Comparison of ENCODE assay signal across 1 cellular context in the genomic region with DNA sequence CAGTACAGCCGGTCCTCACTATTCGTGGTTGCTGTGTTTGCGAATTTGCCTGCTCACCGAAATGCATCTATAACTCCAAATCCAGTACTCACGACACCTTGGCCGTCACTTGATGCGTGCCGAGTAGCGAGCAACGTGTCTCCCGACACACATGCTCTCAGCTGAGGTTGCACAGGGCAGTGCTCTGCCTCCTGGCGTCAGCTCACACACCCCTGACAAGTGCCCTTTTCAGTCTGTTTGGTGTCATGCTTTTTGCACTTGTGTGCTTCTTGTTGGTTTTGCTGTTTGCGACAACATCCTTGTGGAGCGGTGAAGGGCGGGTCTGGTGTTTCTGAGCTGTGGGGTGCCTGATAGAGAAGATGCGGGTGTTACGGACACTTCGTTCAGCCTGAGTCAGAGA.
TF ChIP-seq lines count a peak whose summit lies in the region.

No MANE protein-coding gene starts in this region.

TF ChIP-seq in K562, 482 proteins besides CTCF, POLR2A, EP300 and RAD21 (continued from another document and continues in another):
- TF ChIP-seq, protein P1, sequence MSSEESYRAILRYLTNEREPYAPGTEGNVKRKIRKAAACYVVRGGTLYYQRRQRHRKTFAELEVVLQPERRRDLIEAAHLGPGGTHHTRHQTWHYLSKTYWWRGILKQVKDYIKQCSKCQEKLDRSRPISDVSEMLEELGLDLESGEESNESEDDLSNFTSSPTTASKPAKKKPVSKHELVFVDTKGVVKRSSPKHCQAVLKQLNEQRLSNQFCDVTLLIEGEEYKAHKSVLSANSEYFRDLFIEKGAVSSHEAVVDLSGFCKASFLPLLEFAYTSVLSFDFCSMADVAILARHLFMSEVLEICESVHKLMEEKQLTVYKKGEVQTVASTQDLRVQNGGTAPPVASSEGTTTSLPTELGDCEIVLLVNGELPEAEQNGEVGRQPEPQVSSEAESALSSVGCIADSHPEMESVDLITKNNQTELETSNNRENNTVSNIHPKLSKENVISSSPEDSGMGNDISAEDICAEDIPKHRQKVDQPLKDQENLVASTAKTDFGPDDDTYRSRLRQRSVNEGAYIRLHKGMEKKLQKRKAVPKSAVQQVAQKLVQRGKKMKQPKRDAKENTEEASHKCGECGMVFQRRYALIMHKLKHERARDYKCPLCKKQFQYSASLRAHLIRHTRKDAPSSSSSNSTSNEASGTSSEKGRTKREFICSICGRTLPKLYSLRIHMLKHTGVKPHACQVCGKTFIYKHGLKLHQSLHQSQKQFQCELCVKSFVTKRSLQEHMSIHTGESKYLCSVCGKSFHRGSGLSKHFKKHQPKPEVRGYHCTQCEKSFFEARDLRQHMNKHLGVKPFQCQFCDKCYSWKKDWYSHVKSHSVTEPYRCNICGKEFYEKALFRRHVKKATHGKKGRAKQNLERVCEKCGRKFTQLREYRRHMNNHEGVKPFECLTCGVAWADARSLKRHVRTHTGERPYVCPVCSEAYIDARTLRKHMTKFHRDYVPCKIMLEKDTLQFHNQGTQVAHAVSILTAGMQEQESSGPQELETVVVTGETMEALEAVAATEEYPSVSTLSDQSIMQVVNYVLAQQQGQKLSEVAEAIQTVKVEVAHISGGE (CRISPR knock-in tag; IDR thresholded peaks at IDR 0.05): no peak
- TF ChIP-seq ZNF3 (CRISPR knock-in tag; IDR thresholded peaks at IDR 0.05) (no peak), EZH2 (IDR thresholded peaks at IDR 0.05; ENCODE audit: borderline replicate concordance, low read depth, low read length) (0 out of 2 replicates have a peak, but pooled peaks have one; percentile 46), CEBPG (CRISPR knock-in tag; IDR thresholded peaks at IDR 0.05) (no peak), CEBPG (tag; conservative IDR thresholded peaks at IDR 0.05 in 1 of 2, IDR thresholded peaks at IDR 0.05 in 1 of 2) (no peak), ZNF589 (CRISPR knock-in tag; IDR thresholded peaks at IDR 0.05; ENCODE audit: low read depth) (no peak), ZNF175 (CRISPR knock-in tag; IDR thresholded peaks at IDR 0.05; ENCODE audit: low read depth) (no peak), CBX3 (IDR thresholded peaks at IDR 0.05; ENCODE audit: borderline replicate concordance in 1 of 2, low read length in 2 of 2) (no peak), L3MBTL2 (IDR thresholded peaks at IDR 0.05) (peak; percentile 45; the same call in 1 of the 2 replicates), LEF1 (IDR thresholded peaks at IDR 0.05) (no peak), ZNF75A (CRISPR knock-in tag; IDR thresholded peaks at IDR 0.05) (no peak), CXXC5 (CRISPR knock-in tag; IDR thresholded peaks at IDR 0.05) (no peak), ZKSCAN3 (CRISPR knock-in tag; IDR thresholded peaks at IDR 0.05) (no peak), RBM17 (IDR thresholded peaks at IDR 0.05; ENCODE audit: borderline replicate concordance, low read depth, low read length) (no peak), ZNF347 (CRISPR knock-in tag; IDR thresholded peaks at IDR 0.05; ENCODE audit: low read depth) (no peak), E2F3 (CRISPR knock-in tag; IDR thresholded peaks at IDR 0.05) (no peak), PRPF4 (IDR thresholded peaks at IDR 0.05; ENCODE audit: insufficient read depth, low read depth, low read length, poor library complexity, severe bottlenecking) (no peak), ZC3H8 (IDR thresholded peaks at IDR 0.05) (no peak), SRSF9 (IDR thresholded peaks at IDR 0.05; ENCODE audit: borderline replicate concordance, low read depth, low read length) (no peak), ELF1 (tag; IDR thresholded peaks at IDR 0.05) (no peak), ZBTB8A (IDR thresholded peaks at IDR 0.05; ENCODE audit: partially characterized antibody) (no peak), TCF7 (IDR thresholded peaks at IDR 0.05; ENCODE audit: borderline replicate concordance) (no peak)
- TF ChIP-seq, protein P2, sequence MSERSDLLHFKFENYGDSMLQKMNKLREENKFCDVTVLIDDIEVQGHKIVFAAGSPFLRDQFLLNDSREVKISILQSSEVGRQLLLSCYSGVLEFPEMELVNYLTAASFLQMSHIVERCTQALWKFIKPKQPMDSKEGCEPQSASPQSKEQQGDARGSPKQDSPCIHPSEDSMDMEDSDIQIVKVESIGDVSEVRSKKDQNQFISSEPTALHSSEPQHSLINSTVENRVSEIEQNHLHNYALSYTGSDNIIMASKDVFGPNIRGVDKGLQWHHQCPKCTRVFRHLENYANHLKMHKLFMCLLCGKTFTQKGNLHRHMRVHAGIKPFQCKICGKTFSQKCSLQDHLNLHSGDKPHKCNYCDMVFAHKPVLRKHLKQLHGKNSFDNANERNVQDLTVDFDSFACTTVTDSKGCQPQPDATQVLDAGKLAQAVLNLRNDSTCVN (CRISPR knock-in tag; IDR thresholded peaks at IDR 0.05): no peak
- TF ChIP-seq, protein P3, sequence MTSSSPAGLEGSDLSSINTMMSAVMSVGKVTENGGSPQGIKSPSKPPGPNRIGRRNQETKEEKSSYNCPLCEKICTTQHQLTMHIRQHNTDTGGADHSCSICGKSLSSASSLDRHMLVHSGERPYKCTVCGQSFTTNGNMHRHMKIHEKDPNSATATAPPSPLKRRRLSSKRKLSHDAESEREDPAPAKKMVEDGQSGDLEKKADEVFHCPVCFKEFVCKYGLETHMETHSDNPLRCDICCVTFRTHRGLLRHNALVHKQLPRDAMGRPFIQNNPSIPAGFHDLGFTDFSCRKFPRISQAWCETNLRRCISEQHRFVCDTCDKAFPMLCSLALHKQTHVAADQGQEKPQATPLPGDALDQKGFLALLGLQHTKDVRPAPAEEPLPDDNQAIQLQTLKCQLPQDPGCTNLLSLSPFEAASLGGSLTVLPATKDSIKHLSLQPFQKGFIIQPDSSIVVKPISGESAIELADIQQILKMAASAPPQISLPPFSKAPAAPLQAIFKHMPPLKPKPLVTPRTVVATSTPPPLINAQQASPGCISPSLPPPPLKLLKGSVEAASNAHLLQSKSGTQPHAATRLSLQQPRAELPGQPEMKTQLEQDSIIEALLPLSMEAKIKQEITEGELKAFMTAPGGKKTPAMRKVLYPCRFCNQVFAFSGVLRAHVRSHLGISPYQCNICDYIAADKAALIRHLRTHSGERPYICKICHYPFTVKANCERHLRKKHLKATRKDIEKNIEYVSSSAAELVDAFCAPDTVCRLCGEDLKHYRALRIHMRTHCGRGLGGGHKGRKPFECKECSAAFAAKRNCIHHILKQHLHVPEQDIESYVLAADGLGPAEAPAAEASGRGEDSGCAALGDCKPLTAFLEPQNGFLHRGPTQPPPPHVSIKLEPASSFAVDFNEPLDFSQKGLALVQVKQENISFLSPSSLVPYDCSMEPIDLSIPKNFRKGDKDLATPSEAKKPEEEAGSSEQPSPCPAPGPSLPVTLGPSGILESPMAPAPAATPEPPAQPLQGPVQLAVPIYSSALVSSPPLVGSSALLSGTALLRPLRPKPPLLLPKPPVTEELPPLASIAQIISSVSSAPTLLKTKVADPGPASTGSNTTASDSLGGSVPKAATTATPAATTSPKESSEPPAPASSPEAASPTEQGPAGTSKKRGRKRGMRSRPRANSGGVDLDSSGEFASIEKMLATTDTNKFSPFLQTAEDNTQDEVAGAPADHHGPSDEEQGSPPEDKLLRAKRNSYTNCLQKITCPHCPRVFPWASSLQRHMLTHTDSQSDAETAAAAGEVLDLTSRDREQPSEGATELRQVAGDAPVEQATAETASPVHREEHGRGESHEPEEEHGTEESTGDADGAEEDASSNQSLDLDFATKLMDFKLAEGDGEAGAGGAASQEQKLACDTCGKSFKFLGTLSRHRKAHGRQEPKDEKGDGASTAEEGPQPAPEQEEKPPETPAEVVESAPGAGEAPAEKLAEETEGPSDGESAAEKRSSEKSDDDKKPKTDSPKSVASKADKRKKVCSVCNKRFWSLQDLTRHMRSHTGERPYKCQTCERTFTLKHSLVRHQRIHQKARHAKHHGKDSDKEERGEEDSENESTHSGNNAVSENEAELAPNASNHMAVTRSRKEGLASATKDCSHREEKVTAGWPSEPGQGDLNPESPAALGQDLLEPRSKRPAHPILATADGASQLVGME (CRISPR knock-in tag; IDR thresholded peaks at IDR 0.05): no peak
- TF ChIP-seq, protein P4, sequence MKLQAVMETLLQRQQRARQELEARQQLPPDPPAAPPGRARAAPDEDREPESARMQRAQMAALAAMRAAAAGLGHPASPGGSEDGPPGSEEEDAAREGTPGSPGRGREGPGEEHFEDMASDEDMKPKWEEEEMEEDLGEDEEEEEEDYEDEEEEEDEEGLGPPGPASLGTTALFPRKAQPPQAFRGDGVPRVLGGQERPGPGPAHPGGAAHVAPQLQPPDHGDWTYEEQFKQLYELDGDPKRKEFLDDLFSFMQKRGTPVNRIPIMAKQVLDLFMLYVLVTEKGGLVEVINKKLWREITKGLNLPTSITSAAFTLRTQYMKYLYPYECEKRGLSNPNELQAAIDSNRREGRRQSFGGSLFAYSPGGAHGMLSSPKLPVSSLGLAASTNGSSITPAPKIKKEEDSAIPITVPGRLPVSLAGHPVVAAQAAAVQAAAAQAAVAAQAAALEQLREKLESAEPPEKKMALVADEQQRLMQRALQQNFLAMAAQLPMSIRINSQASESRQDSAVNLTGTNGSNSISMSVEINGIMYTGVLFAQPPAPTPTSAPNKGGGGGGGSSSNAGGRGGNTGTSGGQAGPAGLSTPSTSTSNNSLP (IDR thresholded peaks at IDR 0.05; ENCODE audit: borderline replicate concordance, low read depth, low read length): no peak
- TF ChIP-seq, protein P5, sequence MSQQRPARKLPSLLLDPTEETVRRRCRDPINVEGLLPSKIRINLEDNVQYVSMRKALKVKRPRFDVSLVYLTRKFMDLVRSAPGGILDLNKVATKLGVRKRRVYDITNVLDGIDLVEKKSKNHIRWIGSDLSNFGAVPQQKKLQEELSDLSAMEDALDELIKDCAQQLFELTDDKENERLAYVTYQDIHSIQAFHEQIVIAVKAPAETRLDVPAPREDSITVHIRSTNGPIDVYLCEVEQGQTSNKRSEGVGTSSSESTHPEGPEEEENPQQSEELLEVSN (IDR thresholded peaks at IDR 0.05; ENCODE audit: borderline replicate concordance in 1 of 2, extremely low read depth in 1 of 2, insufficient read depth in 1 of 2, insufficient read length in 1 of 2, low read depth in 1 of 2, low read length in 1 of 2, poor library complexity in 1 of 2, severe bottlenecking in 1 of 2): peak in 1 of 2 experiments; percentile 61
- TF ChIP-seq, protein P6, sequence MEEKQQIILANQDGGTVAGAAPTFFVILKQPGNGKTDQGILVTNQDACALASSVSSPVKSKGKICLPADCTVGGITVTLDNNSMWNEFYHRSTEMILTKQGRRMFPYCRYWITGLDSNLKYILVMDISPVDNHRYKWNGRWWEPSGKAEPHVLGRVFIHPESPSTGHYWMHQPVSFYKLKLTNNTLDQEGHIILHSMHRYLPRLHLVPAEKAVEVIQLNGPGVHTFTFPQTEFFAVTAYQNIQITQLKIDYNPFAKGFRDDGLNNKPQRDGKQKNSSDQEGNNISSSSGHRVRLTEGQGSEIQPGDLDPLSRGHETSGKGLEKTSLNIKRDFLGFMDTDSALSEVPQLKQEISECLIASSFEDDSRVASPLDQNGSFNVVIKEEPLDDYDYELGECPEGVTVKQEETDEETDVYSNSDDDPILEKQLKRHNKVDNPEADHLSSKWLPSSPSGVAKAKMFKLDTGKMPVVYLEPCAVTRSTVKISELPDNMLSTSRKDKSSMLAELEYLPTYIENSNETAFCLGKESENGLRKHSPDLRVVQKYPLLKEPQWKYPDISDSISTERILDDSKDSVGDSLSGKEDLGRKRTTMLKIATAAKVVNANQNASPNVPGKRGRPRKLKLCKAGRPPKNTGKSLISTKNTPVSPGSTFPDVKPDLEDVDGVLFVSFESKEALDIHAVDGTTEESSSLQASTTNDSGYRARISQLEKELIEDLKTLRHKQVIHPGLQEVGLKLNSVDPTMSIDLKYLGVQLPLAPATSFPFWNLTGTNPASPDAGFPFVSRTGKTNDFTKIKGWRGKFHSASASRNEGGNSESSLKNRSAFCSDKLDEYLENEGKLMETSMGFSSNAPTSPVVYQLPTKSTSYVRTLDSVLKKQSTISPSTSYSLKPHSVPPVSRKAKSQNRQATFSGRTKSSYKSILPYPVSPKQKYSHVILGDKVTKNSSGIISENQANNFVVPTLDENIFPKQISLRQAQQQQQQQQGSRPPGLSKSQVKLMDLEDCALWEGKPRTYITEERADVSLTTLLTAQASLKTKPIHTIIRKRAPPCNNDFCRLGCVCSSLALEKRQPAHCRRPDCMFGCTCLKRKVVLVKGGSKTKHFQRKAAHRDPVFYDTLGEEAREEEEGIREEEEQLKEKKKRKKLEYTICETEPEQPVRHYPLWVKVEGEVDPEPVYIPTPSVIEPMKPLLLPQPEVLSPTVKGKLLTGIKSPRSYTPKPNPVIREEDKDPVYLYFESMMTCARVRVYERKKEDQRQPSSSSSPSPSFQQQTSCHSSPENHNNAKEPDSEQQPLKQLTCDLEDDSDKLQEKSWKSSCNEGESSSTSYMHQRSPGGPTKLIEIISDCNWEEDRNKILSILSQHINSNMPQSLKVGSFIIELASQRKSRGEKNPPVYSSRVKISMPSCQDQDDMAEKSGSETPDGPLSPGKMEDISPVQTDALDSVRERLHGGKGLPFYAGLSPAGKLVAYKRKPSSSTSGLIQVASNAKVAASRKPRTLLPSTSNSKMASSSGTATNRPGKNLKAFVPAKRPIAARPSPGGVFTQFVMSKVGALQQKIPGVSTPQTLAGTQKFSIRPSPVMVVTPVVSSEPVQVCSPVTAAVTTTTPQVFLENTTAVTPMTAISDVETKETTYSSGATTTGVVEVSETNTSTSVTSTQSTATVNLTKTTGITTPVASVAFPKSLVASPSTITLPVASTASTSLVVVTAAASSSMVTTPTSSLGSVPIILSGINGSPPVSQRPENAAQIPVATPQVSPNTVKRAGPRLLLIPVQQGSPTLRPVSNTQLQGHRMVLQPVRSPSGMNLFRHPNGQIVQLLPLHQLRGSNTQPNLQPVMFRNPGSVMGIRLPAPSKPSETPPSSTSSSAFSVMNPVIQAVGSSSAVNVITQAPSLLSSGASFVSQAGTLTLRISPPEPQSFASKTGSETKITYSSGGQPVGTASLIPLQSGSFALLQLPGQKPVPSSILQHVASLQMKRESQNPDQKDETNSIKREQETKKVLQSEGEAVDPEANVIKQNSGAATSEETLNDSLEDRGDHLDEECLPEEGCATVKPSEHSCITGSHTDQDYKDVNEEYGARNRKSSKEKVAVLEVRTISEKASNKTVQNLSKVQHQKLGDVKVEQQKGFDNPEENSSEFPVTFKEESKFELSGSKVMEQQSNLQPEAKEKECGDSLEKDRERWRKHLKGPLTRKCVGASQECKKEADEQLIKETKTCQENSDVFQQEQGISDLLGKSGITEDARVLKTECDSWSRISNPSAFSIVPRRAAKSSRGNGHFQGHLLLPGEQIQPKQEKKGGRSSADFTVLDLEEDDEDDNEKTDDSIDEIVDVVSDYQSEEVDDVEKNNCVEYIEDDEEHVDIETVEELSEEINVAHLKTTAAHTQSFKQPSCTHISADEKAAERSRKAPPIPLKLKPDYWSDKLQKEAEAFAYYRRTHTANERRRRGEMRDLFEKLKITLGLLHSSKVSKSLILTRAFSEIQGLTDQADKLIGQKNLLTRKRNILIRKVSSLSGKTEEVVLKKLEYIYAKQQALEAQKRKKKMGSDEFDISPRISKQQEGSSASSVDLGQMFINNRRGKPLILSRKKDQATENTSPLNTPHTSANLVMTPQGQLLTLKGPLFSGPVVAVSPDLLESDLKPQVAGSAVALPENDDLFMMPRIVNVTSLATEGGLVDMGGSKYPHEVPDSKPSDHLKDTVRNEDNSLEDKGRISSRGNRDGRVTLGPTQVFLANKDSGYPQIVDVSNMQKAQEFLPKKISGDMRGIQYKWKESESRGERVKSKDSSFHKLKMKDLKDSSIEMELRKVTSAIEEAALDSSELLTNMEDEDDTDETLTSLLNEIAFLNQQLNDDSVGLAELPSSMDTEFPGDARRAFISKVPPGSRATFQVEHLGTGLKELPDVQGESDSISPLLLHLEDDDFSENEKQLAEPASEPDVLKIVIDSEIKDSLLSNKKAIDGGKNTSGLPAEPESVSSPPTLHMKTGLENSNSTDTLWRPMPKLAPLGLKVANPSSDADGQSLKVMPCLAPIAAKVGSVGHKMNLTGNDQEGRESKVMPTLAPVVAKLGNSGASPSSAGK (IDR thresholded peaks at IDR 0.05): 0 out of 2 replicates have a peak, but pooled peaks have one; percentile 25
